Comparison of ENCODE assay signal across 9 cellular contexts in genomic region chr15:64571857-64572291, GRCh38.
DNase-seq lines count a peak whose midpoint lies in the region; ATAC-seq, FAIRE-seq and TF ChIP-seq lines count a peak whose summit lies in the region.
"Had no signal": no experiment of that assay in that cellular context is flagged by ENCODE, and none has a peak within 500 bp of the region (broad histone marks: within the 10 kb centered on the region; RNA-seq: fewer than 3 reads in every experiment).

No MANE protein-coding gene starts in this region.

- H3K4ac ChIP-seq in H9 (ENCODE audit: low read depth, low read length), result no peak overlapping the region

- H3K4me3 Mint-ChIP-seq in H9, result no peak overlapping the region

- H3K4me1 ChIP-seq in right cardiac atrium (ENCODE audit: control insufficient read depth, insufficient read depth, low read length) (no peaks in the 10 kb centered on the region), H9 (ENCODE audit: insufficient read depth, low read length) (no peaks in the 10 kb centered on the region; the same call in 1 of the 2 replicates)

- no peak for TF ChIP-seq CTCF in bronchial epithelial cell (IDR thresholded peaks at IDR 0.05; ENCODE audit: insufficient read depth, low read length, severe bottlenecking)
- no peak for TF ChIP-seq CTCF in H9 (conservative IDR thresholded peaks at IDR 0.05)

- ATAC-seq in GM18909 (IDR thresholded peaks at IDR 0.05; ENCODE audit: poor library complexity, unreplicated experiment) (peak; percentile 64), right cardiac atrium (no peak)

- no peaks in the 10 kb centered on the region for H3K9me3 ChIP-seq in right cardiac atrium (ENCODE audit: control insufficient read depth, low read length)
- H3K9me3 ChIP-seq in H9 (ENCODE audit: control insufficient read depth, low read depth, low read length), result no peaks in the 10 kb centered on the region

- no peak overlapping the region for H3K23ac ChIP-seq in H9 (ENCODE audit: insufficient read length, low read depth, low read length)

- no peak overlapping the region for H2AK5ac ChIP-seq in H9 (ENCODE audit: insufficient read length, low read length)

- peaks cover 2 to 6% (median 4%) of the 10 kb centered on the region in 3 experiments; a peak in 3 of 7 replicates for H3K36me3 Mint-ChIP-seq in H9 (ENCODE audit: insufficient read depth in 1 of 3, low read depth in 3 of 3)

- no peak overlapping the region for H2AFZ ChIP-seq in H9 (ENCODE audit: low read length)

- no peak overlapping the region for H2BK20ac ChIP-seq in H9 (ENCODE audit: low read depth, low read length, poor library complexity, severe bottlenecking)

- no peak overlapping the region for H3K56ac ChIP-seq in H9 (ENCODE audit: insufficient read length, low read depth, low read length)

- no peak overlapping the region for H3K4me2 ChIP-seq in H9 (ENCODE audit: insufficient read depth, insufficient read length, low read length)

- H3K79me2 ChIP-seq in H9 (ENCODE audit: insufficient read depth, low read length), result no peaks in the 10 kb centered on the region; the same call in 1 of the 2 replicates

- no peaks in the 10 kb centered on the region for H3K36me3 ChIP-seq in bronchial epithelial cell (ENCODE audit: control insufficient read depth, insufficient read depth, low read length)

- H3T11ph ChIP-seq in H9 (ENCODE audit: low read length), result no peak overlapping the region

- H3K27me3 ChIP-seq in bronchial epithelial cell (ENCODE audit: control insufficient read depth, insufficient read depth, low read length) (no peaks in the 10 kb centered on the region), right cardiac atrium (ENCODE audit: control insufficient read depth, insufficient read depth) (no peaks in the 10 kb centered on the region), H9 (ENCODE audit: insufficient read depth, low read length) (no peaks in the 10 kb centered on the region)

- no peak overlapping the region for H3K9ac ChIP-seq in H9 (ENCODE audit: extremely low read depth, insufficient read length, low read length)

- H3K27ac ChIP-seq in right cardiac atrium (ENCODE audit: low read length), result no peak overlapping the region
- H3K27ac ChIP-seq in H9 (ENCODE audit: insufficient read length, low read depth, low read length), result no peak overlapping the region

- DNase-seq in Ammon's horn (ENCODE audit: low spot score) (peak; percentile 14), HPDE6-E6E7 (ENCODE audit: extremely low spot score) (peak; percentile 15), bronchial epithelial cell (ENCODE audit: low read depth) (peak; percentile 62), middle frontal gyrus (ENCODE audit: extremely low spot score, low spot score) (no peak), right cardiac atrium (no peak), H9 (no peak)
- DNase-seq in NK-92 treated with Interleukin-12 subunit alpha and Interleukin-12 subunit beta, amount 100 ng/mL, for 24 hours (lab: John Stamatoyannopoulos, UW), result no peak
- DNase-seq: EL had no signal

- H3K27me3 Mint-ChIP-seq in H9 (ENCODE audit: low read depth), result no peaks in the 10 kb centered on the region

- no peak overlapping the region for H3K27ac Mint-ChIP-seq in H9

- H3K4me1 Mint-ChIP-seq in H9, result peaks cover 22 to 24% of the 10 kb centered on the region in 2 experiments

- no peak overlapping the region for H3K4me3 ChIP-seq in bronchial epithelial cell (ENCODE audit: low read depth, low read length)
- no peak overlapping the region for H3K4me3 ChIP-seq in right cardiac atrium (ENCODE audit: low read length)

- H4K91ac ChIP-seq in H9 (ENCODE audit: insufficient read length, low read depth, low read length), result no peak overlapping the region

- H4K5ac ChIP-seq in H9 (ENCODE audit: insufficient read length, low read depth, low read length), result no peak overlapping the region

- H2BK15ac ChIP-seq in H9 (ENCODE audit: low read depth, low read length), result no peak overlapping the region

- no peak overlapping the region for H3K14ac ChIP-seq in H9 (ENCODE audit: insufficient read depth, low read length)

- H3K79me1 ChIP-seq in H9 (ENCODE audit: insufficient read depth, low read depth, low read length, poor library complexity, severe bottlenecking), result peaks cover 11% of the 10 kb centered on the region

- intact Hi-C loops in right cardiac atrium (cut with DNase I), result no loop called here

- H4K20me1 ChIP-seq in H9 (ENCODE audit: control insufficient read depth, insufficient read depth, insufficient read length), result no peaks in the 10 kb centered on the region

- no peak for FAIRE-seq in bronchial epithelial cell (lab: Jason Lieb, UNC)

- no peaks in the 10 kb centered on the region for H3K23me2 ChIP-seq in H9 (ENCODE audit: insufficient read length, low read depth, low read length, poor library complexity, severe bottlenecking)

- H2BK120ac ChIP-seq in H9 (ENCODE audit: low read depth, low read length, poor library complexity, severe bottlenecking), result no peak overlapping the region

- no peak overlapping the region for H4K8ac ChIP-seq in H9 (replicated peaks; ENCODE audit: insufficient read length, low read depth, low read length)

- 74% methylated on average over 4 of the region's 4 CpGs for WGBS in right cardiac atrium
- no CpG with 5 or more reads among the region's 4 CpGs for WGBS in H9 (ENCODE audit: extremely low coverage, insufficient read length, low lambda C conversion rate)

- no peak overlapping the region for H2BK12ac ChIP-seq in H9 (ENCODE audit: insufficient read length, low read depth, low read length)

- no peak overlapping the region for H2BK5ac ChIP-seq in H9 (ENCODE audit: insufficient read length, low read length)

- H3K18ac ChIP-seq in H9 (ENCODE audit: insufficient read length, low read depth, low read length), result no peak overlapping the region

- H3K9me3 Mint-ChIP-seq in H9, result no peaks in the 10 kb centered on the region

Comparison
In these comparisons a context has a peak if more than half of its experiments do, and no peak if none do; other contexts are left out.
1. DNase-seq: peak in Ammon's horn (single experiment), HPDE6-E6E7 (single experiment) and bronchial epithelial cell (single experiment); none in middle frontal gyrus (single experiment), right cardiac atrium (0 of 3), H9 (single experiment) and NK-92 treated with Interleukin-12 subunit alpha and Interleukin-12 subunit beta, amount 100 ng/mL, for 24 hours (single experiment).